In genomic region chr4:102339018-102339417, GRCh38 we compare ENCODE assay signal across 2 cellular contexts.
TF ChIP-seq lines count a peak whose summit lies in the region.

No MANE protein-coding gene starts in this region.

TF ChIP-seq in GM12878, 131 proteins besides CTCF, POLR2A, EP300 and RAD21:
- TF ChIP-seq HDAC2 (IDR thresholded peaks at IDR 0.05) (no peak), PAX8 (IDR thresholded peaks at IDR 0.05) (no peak), KLF5 (IDR thresholded peaks at IDR 0.05; ENCODE audit: partially characterized antibody) (no peak), FOXK2 (IDR thresholded peaks at IDR 0.05) (no peak), CBFB (IDR thresholded peaks at IDR 0.05; ENCODE audit: low read depth) (no peak), RUNX3 (IDR thresholded peaks at IDR 0.05; ENCODE audit: low read length) (no peak), CBX3 (IDR thresholded peaks at IDR 0.05; ENCODE audit: borderline replicate concordance, low read depth) (no peak), RELA (IDR thresholded peaks at IDR 0.05; ENCODE audit: borderline replicate concordance, partially characterized antibody) (no peak), POU2F2 (IDR thresholded peaks at IDR 0.05; ENCODE audit: borderline replicate concordance, low read depth, low read length) (no peak), SREBF1 (IDR thresholded peaks at IDR 0.05; ENCODE audit: low read length) (no peak), CREM (IDR thresholded peaks at IDR 0.05; ENCODE audit: low read depth) (no peak)
- TF ChIP-seq, protein P1, sequence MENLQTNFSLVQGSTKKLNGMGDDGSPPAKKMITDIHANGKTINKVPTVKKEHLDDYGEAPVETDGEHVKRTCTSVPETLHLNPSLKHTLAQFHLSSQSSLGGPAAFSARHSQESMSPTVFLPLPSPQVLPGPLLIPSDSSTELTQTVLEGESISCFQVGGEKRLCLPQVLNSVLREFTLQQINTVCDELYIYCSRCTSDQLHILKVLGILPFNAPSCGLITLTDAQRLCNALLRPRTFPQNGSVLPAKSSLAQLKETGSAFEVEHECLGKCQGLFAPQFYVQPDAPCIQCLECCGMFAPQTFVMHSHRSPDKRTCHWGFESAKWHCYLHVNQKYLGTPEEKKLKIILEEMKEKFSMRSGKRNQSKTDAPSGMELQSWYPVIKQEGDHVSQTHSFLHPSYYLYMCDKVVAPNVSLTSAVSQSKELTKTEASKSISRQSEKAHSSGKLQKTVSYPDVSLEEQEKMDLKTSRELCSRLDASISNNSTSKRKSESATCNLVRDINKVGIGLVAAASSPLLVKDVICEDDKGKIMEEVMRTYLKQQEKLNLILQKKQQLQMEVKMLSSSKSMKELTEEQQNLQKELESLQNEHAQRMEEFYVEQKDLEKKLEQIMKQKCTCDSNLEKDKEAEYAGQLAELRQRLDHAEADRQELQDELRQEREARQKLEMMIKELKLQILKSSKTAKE (IDR thresholded peaks at IDR 0.05; ENCODE audit: low read depth, poor library complexity, severe bottlenecking): no peak

TF ChIP-seq in SK-N-SH, 30 proteins besides CTCF, POLR2A, EP300 and RAD21:
- TF ChIP-seq TAF1 (IDR thresholded peaks at IDR 0.05; ENCODE audit: borderline replicate concordance, low read depth, low read length): no peak
- TF ChIP-seq, protein P2, sequence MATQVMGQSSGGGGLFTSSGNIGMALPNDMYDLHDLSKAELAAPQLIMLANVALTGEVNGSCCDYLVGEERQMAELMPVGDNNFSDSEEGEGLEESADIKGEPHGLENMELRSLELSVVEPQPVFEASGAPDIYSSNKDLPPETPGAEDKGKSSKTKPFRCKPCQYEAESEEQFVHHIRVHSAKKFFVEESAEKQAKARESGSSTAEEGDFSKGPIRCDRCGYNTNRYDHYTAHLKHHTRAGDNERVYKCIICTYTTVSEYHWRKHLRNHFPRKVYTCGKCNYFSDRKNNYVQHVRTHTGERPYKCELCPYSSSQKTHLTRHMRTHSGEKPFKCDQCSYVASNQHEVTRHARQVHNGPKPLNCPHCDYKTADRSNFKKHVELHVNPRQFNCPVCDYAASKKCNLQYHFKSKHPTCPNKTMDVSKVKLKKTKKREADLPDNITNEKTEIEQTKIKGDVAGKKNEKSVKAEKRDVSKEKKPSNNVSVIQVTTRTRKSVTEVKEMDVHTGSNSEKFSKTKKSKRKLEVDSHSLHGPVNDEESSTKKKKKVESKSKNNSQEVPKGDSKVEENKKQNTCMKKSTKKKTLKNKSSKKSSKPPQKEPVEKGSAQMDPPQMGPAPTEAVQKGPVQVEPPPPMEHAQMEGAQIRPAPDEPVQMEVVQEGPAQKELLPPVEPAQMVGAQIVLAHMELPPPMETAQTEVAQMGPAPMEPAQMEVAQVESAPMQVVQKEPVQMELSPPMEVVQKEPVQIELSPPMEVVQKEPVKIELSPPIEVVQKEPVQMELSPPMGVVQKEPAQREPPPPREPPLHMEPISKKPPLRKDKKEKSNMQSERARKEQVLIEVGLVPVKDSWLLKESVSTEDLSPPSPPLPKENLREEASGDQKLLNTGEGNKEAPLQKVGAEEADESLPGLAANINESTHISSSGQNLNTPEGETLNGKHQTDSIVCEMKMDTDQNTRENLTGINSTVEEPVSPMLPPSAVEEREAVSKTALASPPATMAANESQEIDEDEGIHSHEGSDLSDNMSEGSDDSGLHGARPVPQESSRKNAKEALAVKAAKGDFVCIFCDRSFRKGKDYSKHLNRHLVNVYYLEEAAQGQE (IDR thresholded peaks at IDR 0.05; ENCODE audit: low read depth, low read length): no peak
- TF ChIP-seq NRF1 (IDR thresholded peaks at IDR 0.05; ENCODE audit: low read depth, low read length): no peak
- no peak for TF ChIP-seq PBX3 (IDR thresholded peaks at IDR 0.05)
- no peak for TF ChIP-seq MEF2A (IDR thresholded peaks at IDR 0.05; ENCODE audit: borderline replicate concordance, low read depth)
- TF ChIP-seq CHD2 (IDR thresholded peaks at IDR 0.05; ENCODE audit: low read length, partially characterized antibody): no peak
- TF ChIP-seq, protein P3, sequence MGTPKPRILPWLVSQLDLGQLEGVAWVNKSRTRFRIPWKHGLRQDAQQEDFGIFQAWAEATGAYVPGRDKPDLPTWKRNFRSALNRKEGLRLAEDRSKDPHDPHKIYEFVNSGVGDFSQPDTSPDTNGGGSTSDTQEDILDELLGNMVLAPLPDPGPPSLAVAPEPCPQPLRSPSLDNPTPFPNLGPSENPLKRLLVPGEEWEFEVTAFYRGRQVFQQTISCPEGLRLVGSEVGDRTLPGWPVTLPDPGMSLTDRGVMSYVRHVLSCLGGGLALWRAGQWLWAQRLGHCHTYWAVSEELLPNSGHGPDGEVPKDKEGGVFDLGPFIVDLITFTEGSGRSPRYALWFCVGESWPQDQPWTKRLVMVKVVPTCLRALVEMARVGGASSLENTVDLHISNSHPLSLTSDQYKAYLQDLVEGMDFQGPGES (IDR thresholded peaks at IDR 0.05; ENCODE audit: low read depth, low read length): no peak
- TF ChIP-seq FOSL2 (IDR thresholded peaks at IDR 0.05; ENCODE audit: borderline replicate concordance, low read depth): no peak
- no peak for TF ChIP-seq ELF1 (IDR thresholded peaks at IDR 0.05)
- no peak for TF ChIP-seq MAX (IDR thresholded peaks at IDR 0.05; ENCODE audit: low read depth)
- no peak for TF ChIP-seq RFX5 (IDR thresholded peaks at IDR 0.05; ENCODE audit: low read length)
- no peak for TF ChIP-seq USF1 (IDR thresholded peaks at IDR 0.05; ENCODE audit: borderline replicate concordance, low read depth)
- no peak for TF ChIP-seq SIN3A (IDR thresholded peaks at IDR 0.05; ENCODE audit: borderline replicate concordance, low read depth, low read length)
- no peak for TF ChIP-seq ZBTB33 (IDR thresholded peaks at IDR 0.05; ENCODE audit: borderline replicate concordance, low read depth)
- TF ChIP-seq TEAD4 (IDR thresholded peaks at IDR 0.05; ENCODE audit: borderline replicate concordance, insufficient read depth): no peak
- TF ChIP-seq POLR2AphosphoS5 (IDR thresholded peaks at IDR 0.05; ENCODE audit: low read depth, low read length): no peak
- TF ChIP-seq NFIC (IDR thresholded peaks at IDR 0.05; ENCODE audit: borderline replicate concordance): no peak
- TF ChIP-seq YY1 (IDR thresholded peaks at IDR 0.05; ENCODE audit: low read depth): no peak
- no peak for TF ChIP-seq SMC3 (IDR thresholded peaks at IDR 0.05; ENCODE audit: low read depth, low read length)
- no peak for TF ChIP-seq EZH2phosphoT487 (IDR thresholded peaks at IDR 0.05; ENCODE audit: borderline replicate concordance, low read depth)
